Comparison of ENCODE assay signal across 19 cellular contexts in genomic region chr4:2428496-2429213, GRCh38. TPM values are rescaled to one million over a fixed set of nuclear protein-coding genes. Genes with fewer than 3 reads are reported as not detected.
"Had no signal": no experiment of that assay in that cellular context is flagged by ENCODE, and none has a peak within 500 bp of the region (broad histone marks: within the 10 kb centered on the region; RNA-seq: fewer than 3 reads in every experiment).

No MANE protein-coding gene starts in this region.

- H3K27ac Mint-ChIP-seq: activated CD8-positive, alpha-beta T cell treated with anti-CD3 and anti-CD28 coated beads, Interleukin-2, amount 10 ng/mL, durations not matched to agents 7 days and 5 days; T-helper 1 cell treated with Interleukin-12 subunit alpha and Interleukin-12 subunit beta and Interleukin-4 antibody, amounts not matched to agents 30 μg/mL and 1 μg/mL, for 36 hours had no signal

- H3K4me3 ChIP-seq: left lung, SK-N-MC had no signal

- H3K36me3 ChIP-seq: brain microvascular endothelial cell, left lung had no signal

- H3K9me3 Mint-ChIP-seq: central memory CD8-positive, alpha-beta T cell; naive B cell; T-helper 1 cell treated with Interleukin-12 subunit alpha and Interleukin-12 subunit beta and Interleukin-4 antibody, amounts not matched to agents 30 μg/mL and 1 μg/mL, for 36 hours had no signal

- DNase-seq: activated CD4-positive, alpha-beta T cell treated with anti-CD3 and anti-CD28 coated beads for 4 hours; activated CD8-positive, alpha-beta memory T cell treated with anti-CD3 and anti-CD28 coated beads, Interleukin-2, amount 50 U/mL, for 4 hours; activated CD8-positive, alpha-beta T cell treated with anti-CD3 and anti-CD28 coated beads, Interleukin-2, amount 10 ng/mL, durations not matched to agents 7 days and 5 days; activated naive CD4-positive, alpha-beta T cell; anterior cingulate cortex; brain microvascular endothelial cell; effector CD8-positive, alpha-beta T cell; foreskin melanocyte; head of caudate nucleus; naive B cell; retina; stimulated activated CD4-positive, alpha-beta T cell treated with anti-CD3 and anti-CD28 coated beads, Interleukin-2, amount 100 ng/mL, for 48 hours; stimulated activated naive CD4-positive, alpha-beta T cell; trophoblast cell had no signal

- H3K27ac ChIP-seq: brain microvascular endothelial cell, left lung, SK-N-MC had no signal

- ATAC-seq: activated CD8-positive, alpha-beta T cell treated with anti-CD3 and anti-CD28 coated beads, Interleukin-2, amount 10 ng/mL, durations not matched to agents 7 days and 5 days; left lung had no signal

- H3K4me1 Mint-ChIP-seq: naive B cell had no signal

- H3K4me1 ChIP-seq: left lung had no signal

- H3K9me3 ChIP-seq: left lung had no signal

- H3K4me3 Mint-ChIP-seq: activated CD8-positive, alpha-beta T cell treated with anti-CD3 and anti-CD28 coated beads, Interleukin-2, amount 10 ng/mL, durations not matched to agents 7 days and 5 days; central memory CD8-positive, alpha-beta T cell; naive B cell; T-helper 1 cell treated with Interleukin-12 subunit alpha and Interleukin-12 subunit beta and Interleukin-4 antibody, amounts not matched to agents 30 μg/mL and 1 μg/mL, for 36 hours had no signal

RNA-seq across cellular contexts. Expression of gene CFAP99, which starts 9.9 kb away (rescaled TPM):
- total RNA-seq: activated CD8-positive, alpha-beta T cell treated with anti-CD3 and anti-CD28 coated beads, Interleukin-2, amount 10 ng/mL, durations not matched to agents 7 days and 5 days had no signal
- polyA plus RNA-seq: fibroblast of lung had no signal
